ENCODE assay signal across 14 cellular contexts in genomic region chr7:156684251-156684650, GRCh38. TPM values are rescaled to one million over a fixed set of nuclear protein-coding genes. Genes with fewer than 3 reads are reported as not detected.
A peak's percentile ranks its signal among the peaks of the same experiment; 100 is the strongest.
DNase-seq lines count a peak whose midpoint lies in the region; ATAC-seq and TF ChIP-seq lines count a peak whose summit lies in the region.
"Had no signal": no experiment of that assay in that cellular context is flagged by ENCODE, and none has a peak within 500 bp of the region (broad histone marks: within the 10 kb centered on the region; RNA-seq: fewer than 3 reads in every experiment).

No MANE protein-coding gene starts in this region.

- CTCF ChIA-PET in MCF 10A (lab: Yijun Ruan, JAX) = no interaction called here

- H3K36me3 ChIP-seq in breast epithelium (no peaks in the 10 kb centered on the region), mesenchymal stem cell (ENCODE audit: control insufficient read depth in 1 of 2, insufficient read depth in 2 of 2, low read depth in 1 of 2, low read length in 2 of 2) (peaks cover 7 to 41% of the 10 kb centered on the region in 2 experiments), psoas muscle (ENCODE audit: insufficient read depth in 1 of 2, low read depth in 1 of 2) (peaks cover 2 to 43% of the 10 kb centered on the region in 2 donors)

- H3K9me3 ChIP-seq in breast epithelium = no peaks in the 10 kb centered on the region
- H3K9me3 ChIP-seq in mesenchymal stem cell (ENCODE audit: control insufficient read depth, low read length) = no peaks in the 10 kb centered on the region
- H3K9me3 ChIP-seq in psoas muscle = no peaks in the 10 kb centered on the region
- H3K9me3 ChIP-seq: BLaER1 treated with 17β-estradiol and CSF1 and Interleukin-3, amounts not matched to agents 10 nM and 100 nM had no signal

- no peak overlapping the region for H3K4me3 Mint-ChIP-seq in MCF 10A (ENCODE audit: unreplicated experiment)
- H3K4me3 Mint-ChIP-seq in stimulated activated naive B cell treated with anti-CD40 and anti-IgM and Interleukin-4, amounts not matched to agents 10 μg/mL and 1 μg/mL and 100 μg/mL, for 72 hours = no peak overlapping the region
- H3K4me3 Mint-ChIP-seq: CD4-positive, CD25-positive, alpha-beta regulatory T cell; HFFc6 had no signal

- H3K9me3 Mint-ChIP-seq in MCF 10A (ENCODE audit: unreplicated experiment) = no peaks in the 10 kb centered on the region
- no peaks in the 10 kb centered on the region for H3K9me3 Mint-ChIP-seq in stimulated activated naive B cell treated with anti-CD40 and anti-IgM and Interleukin-4, amounts not matched to agents 10 μg/mL and 1 μg/mL and 100 μg/mL, for 72 hours
- H3K9me3 Mint-ChIP-seq: CD4-positive, CD25-positive, alpha-beta regulatory T cell; HFFc6 had no signal

- POLR2A ChIA-PET in MCF 10A (lab: Yijun Ruan, JAX) = no interaction called here

- H3K9ac ChIP-seq in mesenchymal stem cell (ENCODE audit: low read length) = no peak overlapping the region
- H3K9ac ChIP-seq: BLaER1 treated with 17β-estradiol and CSF1 and Interleukin-3, amounts not matched to agents 10 nM and 100 nM had no signal

- H4K8ac ChIP-seq in mesenchymal stem cell (ENCODE audit: low read length) = no peak overlapping the region

- H3K79me1 ChIP-seq in mesenchymal stem cell (replicated peaks; ENCODE audit: low read length, poor library complexity, severe bottlenecking) = no peaks in the 10 kb centered on the region

- TF ChIP-seq CTCF in MCF 10A (IDR thresholded peaks at IDR 0.05; ENCODE audit: unreplicated experiment) (no peak), breast epithelium (IDR thresholded peaks at IDR 0.05) (no peak), psoas muscle (IDR thresholded peaks at IDR 0.05) (no peak)

- H2AFZ ChIP-seq in mesenchymal stem cell (ENCODE audit: low read depth, low read length) = no peak overlapping the region

- intact Hi-C loops in MCF 10A (cut with micrococcal nuclease) = no loop called here
- intact Hi-C loops in breast epithelium (cut with DNase I; ENCODE audit: low total_unique reads) = no loop called here
- intact Hi-C loops in psoas muscle (cut with DNase I) = no loop called here

- no peaks in the 10 kb centered on the region for H3K4me1 Mint-ChIP-seq in MCF 10A (ENCODE audit: insufficient read depth, unreplicated experiment)
- no peaks in the 10 kb centered on the region for H3K4me1 Mint-ChIP-seq in stimulated activated naive B cell treated with anti-CD40 and anti-IgM and Interleukin-4, amounts not matched to agents 10 μg/mL and 1 μg/mL and 100 μg/mL, for 72 hours
- H3K4me1 Mint-ChIP-seq: CD4-positive, CD25-positive, alpha-beta regulatory T cell had no signal

- no peak overlapping the region for H2BK5ac ChIP-seq in mesenchymal stem cell (ENCODE audit: low read depth, low read length, poor library complexity, severe bottlenecking)

- H3K23ac ChIP-seq in mesenchymal stem cell (ENCODE audit: low read length in 2 of 2) = no peak overlapping the region

- WGBS in mesenchymal stem cell = 92% methylated on average over 10 of the region's 10 CpGs
- 90 to 94% (median 94%) methylated on average over 10 of the region's 10 CpGs for WGBS in psoas muscle, 3 donors

- no peak overlapping the region for H2BK120ac ChIP-seq in mesenchymal stem cell (ENCODE audit: low read depth, low read length)

- BruUV-seq in MCF 10A (replicated peaks; lab: Mats Ljungman, UMichigan) = no TSS peak

- H3K4me3 ChIP-seq in breast epithelium (no peak overlapping the region), mesenchymal stem cell (ENCODE audit: insufficient read depth in 1 of 2, low read depth in 1 of 2, low read length in 2 of 2) (no peak overlapping the region), psoas muscle (no peak overlapping the region)
- H3K4me3 ChIP-seq: BLaER1 treated with 17β-estradiol and CSF1 and Interleukin-3, amounts not matched to agents 10 nM and 100 nM had no signal

- peaks cover 48% of the 10 kb centered on the region for H3K36me3 Mint-ChIP-seq in MCF 10A (ENCODE audit: insufficient read depth, unreplicated experiment)
- peaks cover 17 to 30% of the 10 kb centered on the region in 2 donors for H3K36me3 Mint-ChIP-seq in stimulated activated naive B cell treated with anti-CD40 and anti-IgM and Interleukin-4, amounts not matched to agents 10 μg/mL and 1 μg/mL and 100 μg/mL, for 72 hours

- no peak overlapping the region for H3K4me2 ChIP-seq in mesenchymal stem cell (ENCODE audit: low read length, poor library complexity, severe bottlenecking)
- H3K4me2 ChIP-seq: BLaER1 treated with 17β-estradiol and CSF1 and Interleukin-3, amounts not matched to agents 10 nM and 100 nM had no signal

- peak overlapping the region; percentile 77 for H2AK5ac ChIP-seq in mesenchymal stem cell (ENCODE audit: low read length, severe bottlenecking)

- H3K27me3 Mint-ChIP-seq in MCF 10A (ENCODE audit: insufficient read depth, unreplicated experiment) = no peaks in the 10 kb centered on the region
- no peaks in the 10 kb centered on the region for H3K27me3 Mint-ChIP-seq in stimulated activated naive B cell treated with anti-CD40 and anti-IgM and Interleukin-4, amounts not matched to agents 10 μg/mL and 1 μg/mL and 100 μg/mL, for 72 hours
- H3K27me3 Mint-ChIP-seq: CD4-positive, CD25-positive, alpha-beta regulatory T cell had no signal

- H3K4ac ChIP-seq in mesenchymal stem cell (ENCODE audit: low read depth in 1 of 2, low read length in 2 of 2) = no peak overlapping the region

- H4K91ac ChIP-seq in mesenchymal stem cell (ENCODE audit: low read length) = peak overlapping the region; percentile 59

- no peak for TF ChIP-seq POLR2A in breast epithelium (IDR thresholded peaks at IDR 0.05)

- no peak for DNase-seq in MCF 10A (ENCODE audit: unreplicated experiment)
- DNase-seq in breast epithelium (ENCODE audit: low spot score in 2 of 2) = no peak
- DNase-seq in mesenchymal stem cell = no peak
- no peak for DNase-seq in stimulated activated naive B cell treated with anti-CD40 and anti-IgM and Interleukin-4, amounts not matched to agents 10 μg/mL and 1 μg/mL and 100 μg/mL, for 72 hours
- no peak for DNase-seq in hepatic stellate cell (ENCODE audit: low spot score)
- no peak for DNase-seq in superior temporal gyrus (ENCODE audit: extremely low spot score)
- DNase-seq in psoas muscle = no peak
- DNase-seq: CD4-positive, CD25-positive, alpha-beta regulatory T cell; DMS53; GF-D8; HCEC 1CT; HFFc6 had no signal

- H2BK15ac ChIP-seq in mesenchymal stem cell (ENCODE audit: low read depth, poor library complexity, severe bottlenecking) = no peak overlapping the region

- no peak overlapping the region for H2BK12ac ChIP-seq in mesenchymal stem cell (ENCODE audit: low read length in 2 of 2)

- H3K27ac ChIP-seq in breast epithelium (no peak overlapping the region), mesenchymal stem cell (ENCODE audit: low read length, poor library complexity, severe bottlenecking) (peak overlapping the region; percentile 10), psoas muscle (no peak overlapping the region)
- H3K27ac ChIP-seq: BLaER1 treated with 17β-estradiol and CSF1 and Interleukin-3, amounts not matched to agents 10 nM and 100 nM had no signal

- H3K27me3 ChIP-seq in breast epithelium (no peaks in the 10 kb centered on the region), mesenchymal stem cell (ENCODE audit: control insufficient read depth in 1 of 2, insufficient read depth in 1 of 2, low read length in 2 of 2) (no peaks in the 10 kb centered on the region), psoas muscle (ENCODE audit: insufficient read depth in 3 of 3, low read length in 2 of 3) (no peaks in the 10 kb centered on the region)
- H3K27me3 ChIP-seq: BLaER1 treated with 17β-estradiol and CSF1 and Interleukin-3, amounts not matched to agents 10 nM and 100 nM had no signal

- H3K18ac ChIP-seq in mesenchymal stem cell (ENCODE audit: low read depth in 1 of 2, low read length in 2 of 2) = no peak overlapping the region

- H3K27ac Mint-ChIP-seq in MCF 10A (ENCODE audit: low read depth, unreplicated experiment) = peak overlapping the region; percentile 72
- H3K27ac Mint-ChIP-seq in stimulated activated naive B cell treated with anti-CD40 and anti-IgM and Interleukin-4, amounts not matched to agents 10 μg/mL and 1 μg/mL and 100 μg/mL, for 72 hours = peak overlapping the region; percentile 4
- H3K27ac Mint-ChIP-seq: HFFc6 had no signal

- no peaks in the 10 kb centered on the region for H3K4me1 ChIP-seq in breast epithelium
- peaks cover 5% of the 10 kb centered on the region for H3K4me1 ChIP-seq in mesenchymal stem cell (ENCODE audit: control insufficient read depth, insufficient read depth, low read depth, low read length)
- no peaks in the 10 kb centered on the region for H3K4me1 ChIP-seq in psoas muscle
- H3K4me1 ChIP-seq: BLaER1 treated with 17β-estradiol and CSF1 and Interleukin-3, amounts not matched to agents 10 nM and 100 nM had no signal

- H3K14ac ChIP-seq in mesenchymal stem cell (ENCODE audit: low read length in 2 of 2) = no peak overlapping the region

- ATAC-seq in stimulated activated naive B cell treated with anti-CD40 and anti-IgM and Interleukin-4, amounts not matched to agents 10 μg/mL and 1 μg/mL and 100 μg/mL, for 72 hours (replicated peaks) = no peak
- ATAC-seq in psoas muscle = no peak

RNA-seq across cellular contexts. Expression of gene RNF32, which starts 43.7 kb away (rescaled TPM):
- total RNA-seq in MCF 10A (2022) (3.0 and 3.6 TPM in 2 replicates), breast epithelium (1 to 10 TPM in 2 of 3 donors, under 1 TPM in 1; 0.98 to 2.9 (median 1.3) TPM), psoas muscle (under 1 TPM in 1 of 4 donors, not detected in 3; 0.60 TPM)
- polyA plus RNA-seq in mesenchymal stem cell (2013, experiment 1 of 2) = 0.91 TPM
- polyA plus RNA-seq in mesenchymal stem cell (2013, experiment 2 of 2) = 0.79 TPM
- polyA plus RNA-seq in psoas muscle = under 1 TPM in 2 of 3 donors, not detected in 1; 0.18 to 0.48 TPM
- total RNA-seq: A172 had no signal
